10 cellular contexts compared by ENCODE assay signal in genomic region chr16:681746-682427, GRCh38. TPM values are rescaled to one million over a fixed set of nuclear protein-coding genes. Genes with fewer than 3 reads are reported as not detected.
DNase-seq lines count a peak whose midpoint lies in the region; ATAC-seq and TF ChIP-seq lines count a peak whose summit lies in the region.
"Had no signal": no experiment of that assay in that cellular context is flagged by ENCODE, and none has a peak within 500 bp of the region (broad histone marks: within the 10 kb centered on the region; RNA-seq: fewer than 3 reads in every experiment).

No MANE protein-coding gene starts in this region.

- peak overlapping the region; percentile 75 to 78 for H3K4me3 Mint-ChIP-seq in effector memory CD8-positive, alpha-beta T cell
- H3K4me3 Mint-ChIP-seq in progenitor cell of endocrine pancreas (ENCODE audit: low read depth), result peak overlapping the region; percentile 79

- H3K9me3 ChIP-seq in PC-3 (ENCODE audit: low read length), result no peaks in the 10 kb centered on the region
- H3K9me3 ChIP-seq: stomach had no signal

- BruUV-seq in PC-3 (replicated peaks; lab: Mats Ljungman, UMichigan), result TSS peak; percentile 69

- CTCF ChIA-PET in PC-3 (lab: Charles Lee), result no interaction called here

- DNase-seq in PC-3 (peak; percentile 41), progenitor cell of endocrine pancreas (ENCODE audit: low spot score, unreplicated experiment) (no peak), NCI-H2171 treated with DMSO at 0.1 percent for 48 hours (lab: John Stamatoyannopoulos, UW) (no peak), GDM1 (lab: John Stamatoyannopoulos, UW) (no peak)
- DNase-seq in effector memory CD8-positive, alpha-beta T cell, result no peak
- DNase-seq: NCI-H1694 treated with DMSO at 0.1 percent for 48 hours had no signal

- H3K27me3 ChIP-seq in PC-3 (ENCODE audit: low read length), result no peaks in the 10 kb centered on the region
- H3K27me3 ChIP-seq: stomach had no signal

- no peak overlapping the region for H2AFZ ChIP-seq in PC-3 (ENCODE audit: low read length)

- H3K36me3 Mint-ChIP-seq in effector memory CD8-positive, alpha-beta T cell (ENCODE audit: insufficient read depth), result peaks cover 35% of the 10 kb centered on the region
- H3K36me3 Mint-ChIP-seq in progenitor cell of endocrine pancreas (ENCODE audit: insufficient read depth), result peaks cover 10% of the 10 kb centered on the region

- POLR2A ChIA-PET in PC-3 (lab: Charles Lee; ENCODE audit: unreplicated experiment), result interaction anchor here (0.6 kb wide), 1 partner anchor 300 kb away, joined by 3 read pairs; the partner anchor contains the start of gene SOX8

- no peak for ATAC-seq in PC-3
- no peak for ATAC-seq in effector memory CD8-positive, alpha-beta T cell (replicated peaks)
- ATAC-seq in GM18907 (IDR thresholded peaks at IDR 0.05; ENCODE audit: unreplicated experiment), result no peak
- no peak for ATAC-seq in HG02870 (IDR thresholded peaks at IDR 0.05; ENCODE audit: unreplicated experiment)

- no peak overlapping the region for H3K27ac ChIP-seq in PC-3 (ENCODE audit: low read length)

- H3K4me1 ChIP-seq in PC-3 (ENCODE audit: insufficient read depth, low read length), result peaks cover 26% of the 10 kb centered on the region

- no peak for TF ChIP-seq CTCF in GM12875 (IDR thresholded peaks at IDR 0.05; ENCODE audit: borderline replicate concordance, insufficient read depth, low read depth, low read length)
- TF ChIP-seq CTCF in PC-3 (conservative IDR thresholded peaks at IDR 0.05; ENCODE audit: low read depth, low read length), result no peak
- no peak for TF ChIP-seq CTCF in progenitor cell of endocrine pancreas (IDR thresholded peaks at IDR 0.05; ENCODE audit: unreplicated experiment)

- H3F3A ChIP-seq in PC-3 (ENCODE audit: low read length, unreplicated experiment), result no peaks in the 10 kb centered on the region

- H3K4me2 ChIP-seq in PC-3 (ENCODE audit: low read length), result peak overlapping the region; percentile 90

- peaks cover 10% of the 10 kb centered on the region; the same call in 1 of the 2 replicates for H4K20me1 ChIP-seq in PC-3 (ENCODE audit: low read length)

- H3K79me2 ChIP-seq in PC-3 (ENCODE audit: low read length), result peaks cover 35% of the 10 kb centered on the region

- peaks cover 6% of the 10 kb centered on the region for H3K36me3 ChIP-seq in PC-3 (ENCODE audit: low read depth, low read length)

- no peaks in the 10 kb centered on the region for H3K27me3 Mint-ChIP-seq in effector memory CD8-positive, alpha-beta T cell
- H3K27me3 Mint-ChIP-seq in progenitor cell of endocrine pancreas, result no peaks in the 10 kb centered on the region

- peaks cover 7 to 36% of the 10 kb centered on the region in 2 donors for H3K4me1 Mint-ChIP-seq in effector memory CD8-positive, alpha-beta T cell (ENCODE audit: low read depth in 2 of 2)
- peaks cover 11% of the 10 kb centered on the region for H3K4me1 Mint-ChIP-seq in progenitor cell of endocrine pancreas (ENCODE audit: low read depth)

- H3K9me2 ChIP-seq in PC-3 (replicated peaks; ENCODE audit: low read length), result no peaks in the 10 kb centered on the region

- peak overlapping the region; percentile 86 for H3K4me3 ChIP-seq in GM12875 (ENCODE audit: low read depth, low read length)
- peak overlapping the region; percentile 78 for H3K4me3 ChIP-seq in PC-3 (ENCODE audit: low read length)

- intact Hi-C loops in PC-3 (cut with micrococcal nuclease), result no loop called here

- H3K9me3 Mint-ChIP-seq in effector memory CD8-positive, alpha-beta T cell, result no peaks in the 10 kb centered on the region
- H3K9me3 Mint-ChIP-seq in progenitor cell of endocrine pancreas (ENCODE audit: low read depth), result no peaks in the 10 kb centered on the region

- peak overlapping the region in 1 of 2 donors; percentile 32 for H3K27ac Mint-ChIP-seq in effector memory CD8-positive, alpha-beta T cell
- H3K27ac Mint-ChIP-seq in progenitor cell of endocrine pancreas, result peak overlapping the region; percentile 49

- H3K9ac ChIP-seq in PC-3 (ENCODE audit: low read length), result 0 out of 2 replicates have a peak overlapping the region, but pooled peaks have one; percentile 74

RNA-seq across cellular contexts. Expression of gene STUB1, which starts 1.7 kb away (rescaled TPM):
- total RNA-seq in PC-3 (2014; rRNA removed), result 152 and 226 TPM in 2 replicates
- 76.8 and 87.1 TPM in 2 replicates for total RNA-seq in progenitor cell of endocrine pancreas

RNA-seq across cellular contexts. Expression of gene JMJD8, which starts 2.2 kb away (rescaled TPM):
- total RNA-seq in PC-3 (2014; rRNA removed) (81.3 and 90.5 TPM in 2 replicates), progenitor cell of endocrine pancreas (52.2 and 55.1 TPM in 2 replicates)

RNA-seq across cellular contexts. Expression of gene RHBDL1, which starts 6.4 kb away (rescaled TPM):
- total RNA-seq in PC-3 (2014; rRNA removed), result 1.7 and 3.7 TPM in 2 replicates
- 5.0 and 5.2 TPM in 2 replicates for total RNA-seq in progenitor cell of endocrine pancreas

RNA-seq across cellular contexts. Expression of gene WDR24, which starts 8.3 kb away (rescaled TPM):
- total RNA-seq in PC-3 (2014; rRNA removed) (9.5 and 12.7 TPM in 2 replicates), progenitor cell of endocrine pancreas (18.1 and 18.9 TPM in 2 replicates)

RNA-seq across cellular contexts. Expression of gene RHOT2, which starts 14.0 kb away (rescaled TPM):
- 93.0 and 100 TPM in 2 replicates for total RNA-seq in PC-3 (2014; rRNA removed)
- total RNA-seq in progenitor cell of endocrine pancreas, result 153 and 167 TPM in 2 replicates
